ENCODE assay signal across 10 cellular contexts in the genomic region with DNA sequence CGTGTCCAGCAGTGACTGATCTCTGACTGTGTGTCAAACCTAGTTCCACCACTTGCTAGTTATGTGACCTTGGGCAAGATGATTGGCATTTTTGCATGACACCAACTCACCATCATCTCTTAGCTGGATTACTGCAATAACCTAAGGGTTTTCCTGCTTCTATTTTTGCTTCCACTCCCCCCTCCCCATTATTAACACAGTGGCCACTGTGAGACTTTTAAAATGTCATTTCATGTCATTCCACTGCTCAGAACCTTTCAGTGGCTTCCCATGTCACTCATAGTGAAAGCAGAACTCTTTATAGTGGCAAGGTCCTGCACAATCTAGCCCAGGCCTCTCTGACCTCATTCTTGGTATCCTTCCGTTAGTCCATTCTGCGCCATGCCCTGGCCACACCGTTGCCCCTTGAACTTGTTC. TPM values are rescaled to one million over a fixed set of nuclear protein-coding genes. Genes with fewer than 3 reads are reported as not detected.
DNase-seq lines count a peak whose midpoint lies in the region; ATAC-seq and TF ChIP-seq lines count a peak whose summit lies in the region.
"Had no signal": no experiment of that assay in that cellular context is flagged by ENCODE, and none has a peak within 500 bp of the region (broad histone marks: within the 10 kb centered on the region; RNA-seq: fewer than 3 reads in every experiment).

No MANE protein-coding gene starts in this region.

- DNase-seq in left lung (no peak), D341Med (ENCODE audit: low spot score) (no peak), caudate nucleus (lab: John Stamatoyannopoulos, UW) (no peak)
- no peak for DNase-seq in stimulated activated naive CD4-positive, alpha-beta T cell treated with Interleukin-2 at 50 U/mL for 16 hours (lab: John Stamatoyannopoulos, UW)
- DNase-seq: activated CD8-positive, alpha-beta T cell treated with anti-CD3 and anti-CD28 coated beads, Interleukin-2, amount 10 ng/mL, durations not matched to agents 7 days and 5 days; aorta; NCI-H2029 had no signal

- TF ChIP-seq CTCF in left lung (IDR thresholded peaks at IDR 0.05), result no peak

- no peak overlapping the region for H3K4me3 ChIP-seq in left lung

- H3K9me3 ChIP-seq in left lung, result no peaks in the 10 kb centered on the region

- no peaks in the 10 kb centered on the region for H3K36me3 ChIP-seq in left lung

- intact Hi-C loops in left lung (cut with DNase I), result no loop called here

- peaks cover 0 to 18% of the 10 kb centered on the region in 2 donors for H3K4me1 ChIP-seq in left lung

- ATAC-seq in GM18861 (IDR thresholded peaks at IDR 0.05; ENCODE audit: unreplicated experiment) (peak; percentile 86), GM21423 (IDR thresholded peaks at IDR 0.05; ENCODE audit: unreplicated experiment) (peak; percentile 87), HG03108 (IDR thresholded peaks at IDR 0.05; ENCODE audit: unreplicated experiment) (peak; percentile 94), left lung (peak; percentile 71)
- ATAC-seq: activated CD8-positive, alpha-beta T cell treated with anti-CD3 and anti-CD28 coated beads, Interleukin-2, amount 10 ng/mL, durations not matched to agents 7 days and 5 days had no signal

- H3K27me3 ChIP-seq in left lung, result no peaks in the 10 kb centered on the region

- H3K27ac ChIP-seq in left lung (no peak overlapping the region), caudate nucleus (ENCODE audit: low read depth, low read length) (no peak overlapping the region)

RNA-seq across cellular contexts. Expression of a gene that starts 4.8 kb away (rescaled TPM):
- total RNA-seq in left lung, result 1 to 10 TPM in 1 of 2 donors, under 1 TPM in 1; 0.99 to 8.8 TPM
